In genomic region chr16:69417537-69418199, GRCh38 we compare ENCODE assay signal across 10 cellular contexts. TPM values are rescaled to one million over a fixed set of nuclear protein-coding genes. Genes with fewer than 3 reads are reported as not detected.
A peak's percentile ranks its signal among the peaks of the same experiment; 100 is the strongest.
DNase-seq lines count a peak whose midpoint lies in the region; TF ChIP-seq lines count a peak whose summit lies in the region.
"Had no signal": no experiment of that assay in that cellular context is flagged by ENCODE, and none has a peak within 500 bp of the region (broad histone marks: within the 10 kb centered on the region; RNA-seq: fewer than 3 reads in every experiment).

No MANE protein-coding gene starts in this region.

- DNase-seq in astrocyte of the spinal cord (ENCODE audit: low read depth, low spot score) (peak; percentile 13), iPS-NIHi11 (ENCODE audit: low spot score) (peak; percentile 32), spleen (no peak), NCI-H82 treated with DMSO at 0.1 percent for 48 hours (lab: John Stamatoyannopoulos, UW; ENCODE audit: unreplicated experiment) (no peak), HAP-1 (ENCODE audit: low spot score in 2 of 2) (no peak), SKM-1 (lab: John Stamatoyannopoulos, UW; ENCODE audit: unreplicated experiment) (no peak), NCI-H2171 (lab: John Stamatoyannopoulos, UW) (no peak)
- DNase-seq: NCI-H1105; stimulated activated CD4-positive, alpha-beta T cell treated with anti-CD3 and anti-CD28 coated beads, Interleukin-2, amount 100 ng/mL, for 48 hours had no signal

- H3K4me1 ChIP-seq in HUES48 (ENCODE audit: control insufficient read depth, insufficient read depth, low read length) (peaks cover 3% of the 10 kb centered on the region), spleen (peaks cover 0 to 16% (median 0%) of the 10 kb centered on the region in 6 donors), HAP-1 (0 out of 2 replicates have a peak, but pooled peaks cover 4% of the 10 kb centered on the region)

- H3K9ac ChIP-seq in HUES48 (ENCODE audit: low read depth, low read length) = no peak overlapping the region

- TF ChIP-seq POLR2A in spleen (IDR thresholded peaks at IDR 0.05) = no peak

- in situ Hi-C loops in astrocyte of the spinal cord (cut with HindIII; ENCODE audit: low sequenced_read_pairs) (no loop called here), HAP-1 (cut with MboI; ENCODE audit: low sequenced_read_pairs) (no loop called here)

- H3K27me3 ChIP-seq in HUES48 (ENCODE audit: control insufficient read depth, insufficient read depth, low read length) (no peaks in the 10 kb centered on the region), spleen (replicated peaks in 1 of 7) (no peaks in the 10 kb centered on the region), HAP-1 (ENCODE audit: low read depth) (no peaks in the 10 kb centered on the region)

- no peak overlapping the region for H3K4me3 ChIP-seq in HUES48 (ENCODE audit: low read depth, low read length)
- no peak overlapping the region for H3K4me3 ChIP-seq in astrocyte of the spinal cord (ENCODE audit: low read depth, low read length)
- H3K4me3 ChIP-seq in spleen = no peak overlapping the region
- no peak overlapping the region for H3K4me3 ChIP-seq in HAP-1

- H3K36me3 ChIP-seq in HUES48 (ENCODE audit: control insufficient read depth, insufficient read depth, low read length) (no peaks in the 10 kb centered on the region), spleen (no peaks in the 10 kb centered on the region), HAP-1 (replicated peaks) (no peaks in the 10 kb centered on the region)

- H3K27ac ChIP-seq in HUES48 (ENCODE audit: low read depth, low read length) (peak overlapping the region; percentile 62), spleen (peak overlapping the region; percentile 0 to 71 (median 40))

- TF ChIP-seq CTCF in astrocyte of the spinal cord (IDR thresholded peaks at IDR 0.05; ENCODE audit: low read depth, low read length) (no peak), spleen (IDR thresholded peaks at IDR 0.05 in 8 of 11, conservative IDR thresholded peaks at IDR 0.05 in 3 of 11) (no peak)

- intact Hi-C loops in spleen (cut with DNase I; ENCODE audit: low total_unique reads) = no loop called here

- no peaks in the 10 kb centered on the region for H3K9me3 ChIP-seq in HUES48 (ENCODE audit: control insufficient read depth, insufficient read depth, low read length)
- H3K9me3 ChIP-seq in spleen = no peaks in the 10 kb centered on the region
- no peaks in the 10 kb centered on the region for H3K9me3 ChIP-seq in HAP-1

- 62 to 79% (median 75%) methylated on average over 7 of the region's 7 CpGs for WGBS in spleen, 5 donors

RNA-seq across cellular contexts. Expression of gene CYB5B, which starts 6.8 kb away (rescaled TPM):
- total RNA-seq in spleen = 10 to 100 TPM; 45.2 to 80.5 (median 71.3) TPM
- 10 to 100 TPM; 36.8 to 61.8 (median 53.3) TPM for polyA plus RNA-seq in spleen

RNA-seq across cellular contexts. Expression of gene TERF2, which starts 31.9 kb away (rescaled TPM):
- total RNA-seq in spleen = 10 to 100 TPM; 24.2 to 42.3 (median 32.5) TPM
- polyA plus RNA-seq in spleen = 10 to 100 TPM; 10.4 to 15.0 (median 13.1) TPM

Comparison
In these comparisons a context has a peak if more than half of its experiments do, and no peak if none do; other contexts are left out.
1. DNase-seq: peak in astrocyte of the spinal cord (single experiment) and iPS-NIHi11 (single experiment); none in spleen (single experiment), NCI-H82 treated with DMSO at 0.1 percent for 48 hours (single experiment), HAP-1 (0 of 2), SKM-1 (single experiment) and NCI-H2171 (single experiment).